In genomic region chrX:64925480-64925879, GRCh38 we compare ENCODE assay signal across 10 cellular contexts.
"Had no signal": no experiment of that assay in that cellular context is flagged by ENCODE, and none has a peak within 500 bp of the region (broad histone marks: within the 10 kb centered on the region; RNA-seq: fewer than 3 reads in every experiment).

No MANE protein-coding gene starts in this region.

- H3K9ac ChIP-seq: GM23248 had no signal

- H3K27ac ChIP-seq: GM23248 had no signal

- H2AFZ ChIP-seq: GM23248, GM23338 had no signal

- H3K4me2 ChIP-seq: GM23338 had no signal

- H3K4me1 ChIP-seq: HAP-1 had no signal

- H3K4me3 ChIP-seq: GM23248, GM23338, HAP-1 had no signal

- H3K4me3 Mint-ChIP-seq: GM23338, H9, HFFc6 had no signal

- H3K9me3 ChIP-seq: HAP-1 had no signal

- ATAC-seq: GM23338, HCT116 had no signal

- H3K27ac Mint-ChIP-seq: GM23338, H9, HFFc6 had no signal

- FAIRE-seq: H54 had no signal

- H3K4me1 Mint-ChIP-seq: GM23338, H9 had no signal

- H3K36me3 ChIP-seq: HAP-1 had no signal

- DNase-seq: GM23248, GOT3, H7, H9, HCEC 1CT, HFFc6 had no signal

- H3K9me3 Mint-ChIP-seq: HFFc6 had no signal
